In the genomic region with DNA sequence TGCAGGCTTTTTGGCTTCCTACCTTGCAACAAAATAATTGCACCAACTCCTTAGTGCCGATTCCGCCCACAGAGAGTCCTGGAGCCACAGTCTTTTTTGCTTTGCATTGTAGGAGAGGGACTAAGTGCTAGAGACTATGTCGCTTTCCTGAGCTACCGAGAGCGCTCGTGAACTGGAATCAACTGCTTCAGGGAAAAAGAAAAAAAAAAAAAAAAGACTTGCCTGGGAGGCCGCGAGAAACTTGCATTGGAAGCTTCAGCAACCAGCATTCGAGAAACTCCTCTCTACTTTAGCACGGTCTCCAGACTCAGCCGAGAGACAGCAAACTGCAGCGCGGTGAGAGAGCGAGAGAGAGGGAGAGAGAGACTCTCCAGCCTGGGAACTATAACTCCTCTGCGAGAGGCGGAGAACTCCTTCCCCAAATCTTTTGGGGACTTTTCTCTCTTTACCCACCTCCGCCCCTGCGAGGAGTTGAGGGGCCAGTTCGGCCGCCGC, we compare ENCODE assay signal across 8 cellular contexts. TPM values are rescaled to one million over a fixed set of nuclear protein-coding genes. Genes with fewer than 3 reads are reported as not detected.
DNase-seq lines count a peak whose midpoint lies in the region; ATAC-seq and TF ChIP-seq lines count a peak whose summit lies in the region.

No MANE protein-coding gene starts in this region.

- peaks cover 32% of the 10 kb centered on the region for H3K36me3 Mint-ChIP-seq in endodermal cell (ENCODE audit: low read depth)

- H3K9me3 Mint-ChIP-seq in endodermal cell, result no peaks in the 10 kb centered on the region

- no peaks in the 10 kb centered on the region for H3K27me3 ChIP-seq in RWPE2 (ENCODE audit: insufficient read depth, poor library complexity, severe bottlenecking)
- no peaks in the 10 kb centered on the region for H3K27me3 ChIP-seq in endodermal cell (ENCODE audit: control insufficient read depth, insufficient read depth, low read length, poor library complexity, severe bottlenecking)
- no peaks in the 10 kb centered on the region for H3K27me3 ChIP-seq in mucosa of stomach (ENCODE audit: control insufficient read depth, insufficient read depth, low read length)

- H3K9ac ChIP-seq in endodermal cell (ENCODE audit: extremely low read depth, low read length, poor library complexity, severe bottlenecking) (peak overlapping the region; percentile 80), mucosa of stomach (ENCODE audit: low read length) (peak overlapping the region; percentile 91)

- H3K4me1 Mint-ChIP-seq in endodermal cell, result peaks cover 17% of the 10 kb centered on the region

- no peak for TF ChIP-seq CTCF in RWPE2 (IDR thresholded peaks at IDR 0.05; ENCODE audit: poor library complexity, severe bottlenecking)
- no peak for TF ChIP-seq CTCF in endodermal cell (conservative IDR thresholded peaks at IDR 0.05)

- peak overlapping the region; percentile 97 for H3K4me3 ChIP-seq in RWPE2 (ENCODE audit: severe bottlenecking)
- H3K4me3 ChIP-seq in endodermal cell (ENCODE audit: low read length), result peak overlapping the region; percentile 92
- peak overlapping the region; percentile 77 for H3K4me3 ChIP-seq in mucosa of stomach (ENCODE audit: low read length)

- H3K4me1 ChIP-seq in RWPE2 (ENCODE audit: insufficient read depth, poor library complexity, severe bottlenecking) (peaks cover 14% of the 10 kb centered on the region), endodermal cell (ENCODE audit: control insufficient read depth, insufficient read depth, low read length) (peaks cover 2% of the 10 kb centered on the region), mucosa of stomach (ENCODE audit: control insufficient read depth, insufficient read depth, low read length) (peaks cover 18% of the 10 kb centered on the region)

- H3K9me3 ChIP-seq in RWPE2 (ENCODE audit: severe bottlenecking), result no peaks in the 10 kb centered on the region
- no peaks in the 10 kb centered on the region for H3K9me3 ChIP-seq in endodermal cell (ENCODE audit: control insufficient read depth, low read length)
- no peaks in the 10 kb centered on the region for H3K9me3 ChIP-seq in mucosa of stomach (ENCODE audit: control insufficient read depth, low read length)

- H3K27me3 Mint-ChIP-seq in endodermal cell (ENCODE audit: insufficient read depth), result no peaks in the 10 kb centered on the region

- H3K4me3 Mint-ChIP-seq in endodermal cell, result no peak overlapping the region

- WGBS in endodermal cell (ENCODE audit: insufficient coverage in 1 of 2, insufficient read length in 1 of 2), 2 experiments, result 0% methylated on average over 9 to 21 of the region's 21 CpGs

- peak overlapping the region; percentile 79 for H3K27ac ChIP-seq in RWPE2 (ENCODE audit: poor library complexity, severe bottlenecking)
- peak overlapping the region; percentile 75 for H3K27ac ChIP-seq in endodermal cell (ENCODE audit: low read depth, low read length)

- H3K36me3 ChIP-seq in RWPE2 (ENCODE audit: low read depth) (peaks cover 18% of the 10 kb centered on the region), endodermal cell (ENCODE audit: control insufficient read depth, insufficient read depth, low read length) (peaks cover 17% of the 10 kb centered on the region), mucosa of stomach (ENCODE audit: control insufficient read depth, insufficient read depth, low read length) (no peaks in the 10 kb centered on the region)

- no peak overlapping the region for H3K27ac Mint-ChIP-seq in endodermal cell

- DNase-seq in AG08395 (ENCODE audit: low spot score) (peak; percentile 38), RWPE2 (ENCODE audit: low spot score) (no peak), endodermal cell (no peak), GOT3 (lab: John Stamatoyannopoulos, UW) (no peak)
- no peak for DNase-seq in activated effector memory CD4-positive, alpha-beta T cell treated with anti-CD3 and anti-CD28 coated beads, Interleukin-2, amount 50 U/mL, for 16 hours

- ATAC-seq in GM18511 (IDR thresholded peaks at IDR 0.05; ENCODE audit: unreplicated experiment), result peak; percentile 29
- ATAC-seq in HG03064 (IDR thresholded peaks at IDR 0.05; ENCODE audit: low read depth, unreplicated experiment), result peak; percentile 17
- ATAC-seq in RWPE2 (ENCODE audit: low read depth), result peak; percentile 23; the same call in 2 of the 3 replicates

RNA-seq across cellular contexts. Expression of gene SOX4, which starts 0.4 kb away (rescaled TPM):
- total RNA-seq in endodermal cell, result 10 to 100 TPM; 95.9 to 96.7 TPM
- 130 TPM for polyA plus RNA-seq in endodermal cell (2013, experiment 1 of 2)
- 129 TPM for polyA plus RNA-seq in endodermal cell (2013, experiment 2 of 2)
